In the genomic region with DNA sequence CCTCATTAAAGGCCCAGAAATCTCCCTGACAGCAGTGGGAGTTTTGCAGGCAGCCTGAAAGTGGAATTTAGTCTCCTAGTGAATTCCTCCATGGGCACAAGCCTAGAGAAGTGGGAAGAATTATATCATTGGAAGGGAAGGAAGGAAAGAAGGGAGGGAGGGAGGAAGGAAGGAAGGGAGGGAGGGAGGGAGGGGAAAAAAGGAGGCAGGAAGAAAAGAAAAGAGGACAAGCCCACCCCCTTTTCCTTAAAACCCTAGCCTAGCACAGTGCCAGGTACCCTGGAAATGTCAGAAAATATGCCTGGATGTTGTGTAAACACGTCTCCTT, we compare ENCODE assay signal across 17 cellular contexts.
DNase-seq lines count a peak whose midpoint lies in the region; ATAC-seq, FAIRE-seq and TF ChIP-seq lines count a peak whose summit lies in the region.
"Had no signal": no experiment of that assay in that cellular context is flagged by ENCODE, and none has a peak within 500 bp of the region (broad histone marks: within the 10 kb centered on the region; RNA-seq: fewer than 3 reads in every experiment).

No MANE protein-coding gene starts in this region.

- H3K27me3 Mint-ChIP-seq in WTC11 (ENCODE audit: low read depth) = no peaks in the 10 kb centered on the region

- H3K79me2 ChIP-seq in HepG2 (ENCODE audit: insufficient read depth, low read length) = no peaks in the 10 kb centered on the region

- H3K9me3 Mint-ChIP-seq in WTC11 = peaks cover 10% of the 10 kb centered on the region
- H3K9me3 Mint-ChIP-seq: HFFc6 had no signal

- TF ChIP-seq CTCF in HepG2 (CRISPR knock-in tag; IDR thresholded peaks at IDR 0.05) = no peak
- no peak for TF ChIP-seq CTCF in right lobe of liver (IDR thresholded peaks at IDR 0.05)
- TF ChIP-seq CTCF in WTC11 (IDR thresholded peaks at IDR 0.05) = no peak

- H3K9me3 ChIP-seq in HepG2 (ENCODE audit: low read length) = no peaks in the 10 kb centered on the region
- no peaks in the 10 kb centered on the region for H3K9me3 ChIP-seq in right lobe of liver

- 0 out of 2 replicates have a peak overlapping the region, but pooled peaks have one; percentile 21 for H3K27ac Mint-ChIP-seq in WTC11
- H3K27ac Mint-ChIP-seq: HFFc6 had no signal

- no peak for TF ChIP-seq RAD21 in HepG2 (CRISPR knock-in tag; IDR thresholded peaks at IDR 0.05)

- H3K9ac ChIP-seq in HepG2 (ENCODE audit: insufficient read depth, low read depth, low read length) = no peak overlapping the region

- ATAC-seq in HepG2 (no peak), right lobe of liver (no peak), WTC11 (peak; percentile 51), HG03097 (IDR thresholded peaks at IDR 0.05; ENCODE audit: low FRiP score, unreplicated experiment) (no peak), GM21825 (IDR thresholded peaks at IDR 0.05; ENCODE audit: unreplicated experiment) (no peak), HG02571 (IDR thresholded peaks at IDR 0.05; ENCODE audit: unreplicated experiment) (no peak), GM18519 (IDR thresholded peaks at IDR 0.05; ENCODE audit: low FRiP score, unreplicated experiment) (no peak)
- ATAC-seq: Panc1 had no signal

- peaks cover 34% of the 10 kb centered on the region for H3K4me1 Mint-ChIP-seq in WTC11

- no peak overlapping the region for H3K4me2 ChIP-seq in HepG2 (ENCODE audit: low read depth, low read length)

- no peak for TF ChIP-seq POLR2A in HepG2 (IDR thresholded peaks at IDR 0.05; ENCODE audit: insufficient read depth in 1 of 2, low read depth in 2 of 2, low read length in 2 of 2)
- no peak for TF ChIP-seq POLR2A in right lobe of liver (IDR thresholded peaks at IDR 0.05)

- TF ChIP-seq EP300 in HepG2 (IDR thresholded peaks at IDR 0.05; ENCODE audit: low read depth in 2 of 2, low read length in 2 of 2) (no peak), HepG2 (CRISPR knock-in tag; IDR thresholded peaks at IDR 0.05; ENCODE audit: borderline replicate concordance) (no peak)

- H2AFZ ChIP-seq in HepG2 (ENCODE audit: low read length) = no peak overlapping the region

- H3K4me3 Mint-ChIP-seq in WTC11 = peak overlapping the region; percentile 60
- H3K4me3 Mint-ChIP-seq: HFFc6 had no signal

- no peaks in the 10 kb centered on the region for H3K36me3 Mint-ChIP-seq in WTC11

- H3K4me3 ChIP-seq in HepG2 (replicated peaks in 1 of 3; ENCODE audit: insufficient read depth in 1 of 3, low read depth in 2 of 3, low read length in 3 of 3) = no peak overlapping the region
- no peak overlapping the region for H3K4me3 ChIP-seq in right lobe of liver

- H3K4me1 ChIP-seq in HepG2 (ENCODE audit: insufficient read depth, low read length) = peaks cover 25% of the 10 kb centered on the region
- H3K4me1 ChIP-seq in right lobe of liver = no peaks in the 10 kb centered on the region

- 81% methylated on average over 1 of the region's 1 CpG for WGBS in HepG2 (ENCODE audit: low lambda C conversion rate)
- WGBS in right lobe of liver (ENCODE audit: insufficient coverage, low coverage, low lambda C conversion rate, missing lambda C conversion rate) = 57% methylated on average over 1 of the region's 1 CpG

- H3K27ac ChIP-seq in HepG2 (ENCODE audit: extremely low read length, insufficient read depth, low read length) (no peak overlapping the region), right lobe of liver (no peak overlapping the region)

- H3K27me3 ChIP-seq in HepG2 (ENCODE audit: control insufficient read depth in 1 of 2, insufficient read depth in 2 of 2, low read length in 2 of 2) (no peaks in the 10 kb centered on the region), right lobe of liver (no peaks in the 10 kb centered on the region)

- intact Hi-C loops in HepG2 (cut with micrococcal nuclease; ENCODE audit: unreplicated experiment) (no loop called here), right lobe of liver (cut with DNase I) (no loop called here)

- no peak for FAIRE-seq in HepG2 (lab: Jason Lieb, UNC)

- no peaks in the 10 kb centered on the region for H4K20me1 ChIP-seq in HepG2 (ENCODE audit: insufficient read depth, low read length)

- DNase-seq in HepG2 (ENCODE audit: low spot score) = no peak
- no peak for DNase-seq in right lobe of liver
- DNase-seq in WTC11 (ENCODE audit: low spot score) = no peak
- peak; percentile 25 for DNase-seq in iPS-NIHi11 (ENCODE audit: low spot score)
- DNase-seq: C1 segment of cervical spinal cord, COR-L47, HFFc6, Karpas-422, MM.1S, NCI-H1694 treated with DMSO at 0.1 percent for 48 hours, NCI-H345, Right ventricle myocardium superior had no signal

- POLR2A ChIA-PET in HepG2 (lab: Yijun Ruan, JAX) (no interaction called here), WTC11 (lab: Charles Lee) (interaction anchor here (0.8 kb wide), 1 partner anchor 189 kb away, joined by 3 read pairs; a partner anchor contains a TSS)

- CTCF ChIA-PET in HepG2 (lab: Yijun Ruan, JAX; ENCODE audit: low intra/inter-chr PET ratio, low total read pairs) (no interaction called here), WTC11 (lab: Charles Lee) (interaction anchor here (0.6 kb wide), 1 partner anchor 216 kb away, joined by 3 read pairs; no protein-coding TSS in a partner anchor)

- no peaks in the 10 kb centered on the region for H3K36me3 ChIP-seq in HepG2 (replicated peaks in 1 of 2; ENCODE audit: control insufficient read depth in 1 of 2, insufficient read depth in 2 of 2, low read length in 2 of 2)
- no peaks in the 10 kb centered on the region for H3K36me3 ChIP-seq in right lobe of liver

- no TSS peak for BruUV-seq in HepG2 (replicated peaks; lab: Mats Ljungman, UMichigan)

- in situ Hi-C loops in HepG2 (cut with HindIII; ENCODE audit: extremely low pct_ligation_motif_present, low pct_unique_long_range_greater_than_20kb) = no loop called here

TF ChIP-seq in HepG2, 621 proteins besides CTCF, POLR2A, EP300 and RAD21:
- TF ChIP-seq HNRNPK (IDR thresholded peaks at IDR 0.05; ENCODE audit: low read depth, low read length, poor library complexity, severe bottlenecking) = peak; percentile 38
- no peak for TF ChIP-seq RBFOX2 (IDR thresholded peaks at IDR 0.05; ENCODE audit: low read depth, low read length)

TF ChIP-seq in WTC11, 78 proteins besides CTCF, POLR2A, EP300 and RAD21 (continues in another document):
- TF ChIP-seq, protein P1, sequence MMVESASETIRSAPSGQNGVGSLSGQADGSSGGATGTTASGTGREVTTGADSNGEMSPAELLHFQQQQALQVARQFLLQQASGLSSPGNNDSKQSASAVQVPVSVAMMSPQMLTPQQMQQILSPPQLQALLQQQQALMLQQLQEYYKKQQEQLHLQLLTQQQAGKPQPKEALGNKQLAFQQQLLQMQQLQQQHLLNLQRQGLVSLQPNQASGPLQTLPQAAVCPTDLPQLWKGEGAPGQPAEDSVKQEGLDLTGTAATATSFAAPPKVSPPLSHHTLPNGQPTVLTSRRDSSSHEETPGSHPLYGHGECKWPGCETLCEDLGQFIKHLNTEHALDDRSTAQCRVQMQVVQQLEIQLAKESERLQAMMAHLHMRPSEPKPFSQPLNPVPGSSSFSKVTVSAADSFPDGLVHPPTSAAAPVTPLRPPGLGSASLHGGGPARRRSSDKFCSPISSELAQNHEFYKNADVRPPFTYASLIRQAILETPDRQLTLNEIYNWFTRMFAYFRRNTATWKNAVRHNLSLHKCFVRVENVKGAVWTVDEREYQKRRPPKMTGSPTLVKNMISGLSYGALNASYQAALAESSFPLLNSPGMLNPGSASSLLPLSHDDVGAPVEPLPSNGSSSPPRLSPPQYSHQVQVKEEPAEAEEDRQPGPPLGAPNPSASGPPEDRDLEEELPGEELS (CRISPR knock-in tag; IDR thresholded peaks at IDR 0.05) = no peak
- no peak for TF ChIP-seq PRRX2 (CRISPR knock-in tag; IDR thresholded peaks at IDR 0.05)
- TF ChIP-seq, protein P2, sequence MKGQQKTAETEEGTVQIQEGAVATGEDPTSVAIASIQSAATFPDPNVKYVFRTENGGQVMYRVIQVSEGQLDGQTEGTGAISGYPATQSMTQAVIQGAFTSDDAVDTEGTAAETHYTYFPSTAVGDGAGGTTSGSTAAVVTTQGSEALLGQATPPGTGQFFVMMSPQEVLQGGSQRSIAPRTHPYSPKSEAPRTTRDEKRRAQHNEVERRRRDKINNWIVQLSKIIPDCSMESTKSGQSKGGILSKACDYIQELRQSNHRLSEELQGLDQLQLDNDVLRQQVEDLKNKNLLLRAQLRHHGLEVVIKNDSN (CRISPR knock-in tag; IDR thresholded peaks at IDR 0.05) = no peak
- no peak for TF ChIP-seq GABPB1 (CRISPR knock-in tag; IDR thresholded peaks at IDR 0.05)
- TF ChIP-seq, protein P3, sequence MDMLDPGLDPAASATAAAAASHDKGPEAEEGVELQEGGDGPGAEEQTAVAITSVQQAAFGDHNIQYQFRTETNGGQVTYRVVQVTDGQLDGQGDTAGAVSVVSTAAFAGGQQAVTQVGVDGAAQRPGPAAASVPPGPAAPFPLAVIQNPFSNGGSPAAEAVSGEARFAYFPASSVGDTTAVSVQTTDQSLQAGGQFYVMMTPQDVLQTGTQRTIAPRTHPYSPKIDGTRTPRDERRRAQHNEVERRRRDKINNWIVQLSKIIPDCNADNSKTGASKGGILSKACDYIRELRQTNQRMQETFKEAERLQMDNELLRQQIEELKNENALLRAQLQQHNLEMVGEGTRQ (CRISPR knock-in tag; IDR thresholded peaks at IDR 0.05) = no peak
- TF ChIP-seq ZNF219 (CRISPR knock-in tag; IDR thresholded peaks at IDR 0.05; ENCODE audit: borderline replicate concordance) = no peak
